In genomic region chr14:72741836-72742681, GRCh38 we compare ENCODE assay signal across 13 cellular contexts.
A peak's percentile ranks its signal among the peaks of the same experiment; 100 is the strongest.
DNase-seq lines count a peak whose midpoint lies in the region; ATAC-seq and TF ChIP-seq lines count a peak whose summit lies in the region.
"Had no signal": no experiment of that assay in that cellular context is flagged by ENCODE, and none has a peak within 500 bp of the region (broad histone marks: within the 10 kb centered on the region; RNA-seq: fewer than 3 reads in every experiment).

No MANE protein-coding gene starts in this region.

- peak overlapping the region in 55 of 59 donors; percentile 6 to 88 (median 76) for H3K27ac ChIP-seq in dorsolateral prefrontal cortex

- no peak for TF ChIP-seq CTCF in dorsolateral prefrontal cortex (IDR thresholded peaks at IDR 0.05 in 54 of 56, conservative IDR thresholded peaks at IDR 0.05 in 2 of 56; ENCODE audit: low read depth in 1 of 56, partially characterized antibody in 56 of 56)
- TF ChIP-seq CTCF in nephron (IDR thresholded peaks at IDR 0.05; ENCODE audit: unreplicated experiment in 3 of 3): no peak

- ATAC-seq in GM18909 (IDR thresholded peaks at IDR 0.05; ENCODE audit: poor library complexity, unreplicated experiment): no peak
- ATAC-seq: activated T-cell treated with anti-CD3 and anti-CD28 coated beads, Interleukin-2, amount 50 U/mL, for 4 hours had no signal

- H3K27me3 ChIP-seq in dorsolateral prefrontal cortex: no peaks in the 10 kb centered on the region
- H3K27me3 ChIP-seq: heart right ventricle had no signal

- POLR2A ChIA-PET in activated CD4-positive, alpha-beta T cell treated with anti-CD3 and anti-CD28 coated beads, Interleukin-2, amount 10 ng/mL, durations not matched to agents 7 days and 5 days (lab: Charles Lee): no interaction called here

- H3K9me3 Mint-ChIP-seq in nephron: no peaks in the 10 kb centered on the region
- H3K9me3 Mint-ChIP-seq in activated CD4-positive, alpha-beta T cell treated with anti-CD3 and anti-CD28 coated beads, Interleukin-2, amount 10 ng/mL, durations not matched to agents 7 days and 5 days: no peaks in the 10 kb centered on the region
- H3K9me3 Mint-ChIP-seq: activated T-cell treated with anti-CD3 and anti-CD28 coated beads, Interleukin-2, amount 50 U/mL, for 4 hours had no signal

- H3K27me3 Mint-ChIP-seq in nephron (ENCODE audit: low read depth): peaks cover 17% of the 10 kb centered on the region
- H3K27me3 Mint-ChIP-seq in activated CD4-positive, alpha-beta T cell treated with anti-CD3 and anti-CD28 coated beads, Interleukin-2, amount 10 ng/mL, durations not matched to agents 7 days and 5 days: no peaks in the 10 kb centered on the region

- intact Hi-C loops in dorsolateral prefrontal cortex (cut with DNase I): no loop called here

- peak; percentile 3 for DNase-seq in AG20443 (ENCODE audit: low spot score)
- peak; percentile 95 to 97 for DNase-seq in NCI-H524 (lab: John Stamatoyannopoulos, UW)
- no peak for DNase-seq in dorsolateral prefrontal cortex
- no peak for DNase-seq in central memory CD4-positive, alpha-beta T cell
- DNase-seq in activated CD4-positive, alpha-beta T cell treated with anti-CD3 and anti-CD28 coated beads, Interleukin-2, amount 10 ng/mL, durations not matched to agents 7 days and 5 days: no peak
- no peak for DNase-seq in HUDEP-2 (lab: John Stamatoyannopoulos, UW; ENCODE audit: unreplicated experiment in 76 of 76)
- DNase-seq: activated CD4-positive, alpha-beta T cell treated with anti-CD3 and anti-CD28 coated beads for 1 hour; activated T-cell treated with anti-CD3 and anti-CD28 coated beads, Interleukin-2, amount 50 U/mL, for 4 hours; cortex of kidney; GDM1; heart right ventricle had no signal

- CTCF ChIA-PET in activated CD4-positive, alpha-beta T cell treated with anti-CD3 and anti-CD28 coated beads, Interleukin-2, amount 10 ng/mL, durations not matched to agents 7 days and 5 days (lab: Charles Lee): no interaction called here

- peak overlapping the region; percentile 34 to 56 (median 54) for H3K4me3 Mint-ChIP-seq in nephron
- no peak overlapping the region for H3K4me3 Mint-ChIP-seq in activated CD4-positive, alpha-beta T cell treated with anti-CD3 and anti-CD28 coated beads, Interleukin-2, amount 10 ng/mL, durations not matched to agents 7 days and 5 days
- H3K4me3 Mint-ChIP-seq: activated T-cell treated with anti-CD3 and anti-CD28 coated beads, Interleukin-2, amount 50 U/mL, for 4 hours had no signal

- peaks cover 7% of the 10 kb centered on the region for H3K36me3 Mint-ChIP-seq in nephron (ENCODE audit: low read depth)
- H3K36me3 Mint-ChIP-seq in activated CD4-positive, alpha-beta T cell treated with anti-CD3 and anti-CD28 coated beads, Interleukin-2, amount 10 ng/mL, durations not matched to agents 7 days and 5 days (ENCODE audit: low read depth): no peaks in the 10 kb centered on the region

- H3K4me3 ChIP-seq in dorsolateral prefrontal cortex: peak overlapping the region in 1 of 59 donors; percentile 4
- H3K4me3 ChIP-seq: heart right ventricle had no signal

- H3K4me1 Mint-ChIP-seq in nephron: peaks cover 55% of the 10 kb centered on the region
- no peaks in the 10 kb centered on the region for H3K4me1 Mint-ChIP-seq in activated CD4-positive, alpha-beta T cell treated with anti-CD3 and anti-CD28 coated beads, Interleukin-2, amount 10 ng/mL, durations not matched to agents 7 days and 5 days

- peak overlapping the region; percentile 37 to 67 (median 64) for H3K27ac Mint-ChIP-seq in nephron
- H3K27ac Mint-ChIP-seq in activated CD4-positive, alpha-beta T cell treated with anti-CD3 and anti-CD28 coated beads, Interleukin-2, amount 10 ng/mL, durations not matched to agents 7 days and 5 days: no peak overlapping the region

Comparison
In these comparisons a context has a peak if more than half of its experiments do, and no peak if none do; other contexts are left out.
1. DNase-seq: peak in AG20443 (single experiment) and NCI-H524 (2 of 2); none in dorsolateral prefrontal cortex (0 of 10), central memory CD4-positive, alpha-beta T cell (single experiment), activated CD4-positive, alpha-beta T cell treated with anti-CD3 and anti-CD28 coated beads, Interleukin-2, amount 10 ng/mL, durations not matched to agents 7 days and 5 days (single experiment) and HUDEP-2 (0 of 76).